7 cellular contexts compared by ENCODE assay signal in the genomic region with DNA sequence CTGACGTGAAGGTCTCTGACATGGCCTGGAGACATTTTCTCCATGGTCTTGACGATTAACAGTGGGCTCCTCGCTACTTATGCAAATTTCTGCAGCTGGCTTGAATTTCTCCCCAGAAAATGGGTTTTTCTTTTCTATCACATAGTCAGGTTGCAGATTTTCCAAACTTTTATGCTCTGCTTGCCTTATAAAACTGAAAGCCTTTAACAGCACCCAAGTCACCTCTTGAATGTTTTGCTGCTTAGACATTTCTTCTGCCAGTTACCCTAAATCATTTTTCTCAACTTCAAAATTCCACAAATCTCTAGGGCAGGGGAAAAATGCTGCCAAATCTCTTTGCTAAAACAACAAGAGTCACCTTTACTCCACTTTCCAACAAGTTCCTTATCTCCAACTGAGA. TPM values are rescaled to one million over a fixed set of nuclear protein-coding genes. Genes with fewer than 3 reads are reported as not detected.
"Had no signal": no experiment of that assay in that cellular context is flagged by ENCODE, and none has a peak within 500 bp of the region (broad histone marks: within the 10 kb centered on the region; RNA-seq: fewer than 3 reads in every experiment).

No MANE protein-coding gene starts in this region.

RNA-seq across cellular contexts. Expression of gene NOX3, which starts 12.9 kb away (rescaled TPM):
- total RNA-seq: GM23248, GM23338, H1, H4, H7, H9, HFFc6 had no signal
- polyA plus RNA-seq: GM23248, GM23338, H1 had no signal
